Comparison of ENCODE assay signal across 1 cellular context in the genomic region with DNA sequence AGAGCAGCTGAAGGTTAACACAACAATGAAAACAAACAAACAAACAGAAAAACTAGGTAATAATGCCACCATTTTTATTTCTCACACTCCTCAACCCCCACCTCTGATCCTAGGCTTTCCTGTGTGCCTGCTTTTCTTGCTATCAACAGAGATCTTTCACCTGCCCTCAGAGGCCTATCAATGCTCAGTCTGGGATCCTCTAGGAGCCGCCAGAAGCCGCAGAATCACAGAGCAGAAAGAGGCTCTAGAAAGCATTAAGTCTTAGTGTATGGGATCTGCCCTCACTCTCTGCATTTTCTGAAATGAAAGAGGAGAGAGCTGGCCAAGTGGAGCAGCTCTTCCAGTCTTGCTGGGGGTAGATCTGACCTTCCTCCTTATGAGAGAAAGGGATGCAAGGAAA.
TF ChIP-seq lines count a peak whose summit lies in the region.

No MANE protein-coding gene starts in this region.

TF ChIP-seq in H1, 55 proteins besides CTCF, POLR2A, EP300 and RAD21 (continued from another document):
- TF ChIP-seq CTBP2 (IDR thresholded peaks at IDR 0.05; ENCODE audit: borderline replicate concordance, insufficient read depth, insufficient read length, low read length) = no peak
- TF ChIP-seq BRCA1 (IDR thresholded peaks at IDR 0.05; ENCODE audit: low read depth, low read length) = no peak
- no peak for TF ChIP-seq GABPA (IDR thresholded peaks at IDR 0.05; ENCODE audit: borderline replicate concordance, insufficient read depth, low read length)
- no peak for TF ChIP-seq TEAD4 (IDR thresholded peaks at IDR 0.05; ENCODE audit: low read depth, low read length)
- TF ChIP-seq PHF8 (conservative IDR thresholded peaks at IDR 0.05; ENCODE audit: low read depth, low read length) = no peak
- no peak for TF ChIP-seq SP2 (IDR thresholded peaks at IDR 0.05; ENCODE audit: low read length)
- TF ChIP-seq KDM1A (IDR thresholded peaks at IDR 0.05; ENCODE audit: borderline replicate concordance, low read length) = no peak
- TF ChIP-seq KDM4A (IDR thresholded peaks at IDR 0.05; ENCODE audit: low read depth, low read length, severe bottlenecking) = no peak
- TF ChIP-seq FOSL1 (IDR thresholded peaks at IDR 0.05; ENCODE audit: insufficient read depth, low read depth, low read length) = no peak
- TF ChIP-seq CBX8 (IDR thresholded peaks at IDR 0.05; ENCODE audit: borderline replicate concordance, low read depth, low read length) = no peak
- TF ChIP-seq SAP30 (IDR thresholded peaks at IDR 0.05; ENCODE audit: insufficient read depth, insufficient replicate concordance, low read length) = no peak
- TF ChIP-seq SP4 (IDR thresholded peaks at IDR 0.05; ENCODE audit: low read length) = no peak
- TF ChIP-seq JUN (IDR thresholded peaks at IDR 0.05; ENCODE audit: low read depth, low read length) = no peak
- TF ChIP-seq RNF2 (IDR thresholded peaks at IDR 0.05; ENCODE audit: borderline replicate concordance, low read depth, low read length, missing control alignments, poor library complexity, severe bottlenecking) = no peak
- no peak for TF ChIP-seq CREB1 (IDR thresholded peaks at IDR 0.05)
- TF ChIP-seq NRF1 (IDR thresholded peaks at IDR 0.05; ENCODE audit: low read depth, low read length) = no peak
- TF ChIP-seq TAF7 (optimal IDR thresholded peaks at IDR 0.05; ENCODE audit: borderline replicate concordance, low read depth, low read length) = no peak
- no peak for TF ChIP-seq HDAC6 (IDR thresholded peaks at IDR 0.05; ENCODE audit: low read depth, low read length)
- no peak for TF ChIP-seq SUZ12 (IDR thresholded peaks at IDR 0.05; ENCODE audit: low read length)
